In genomic region chrX:19673334-19674040, GRCh38 we compare ENCODE assay signal across 9 cellular contexts.
DNase-seq lines count a peak whose midpoint lies in the region; ATAC-seq and TF ChIP-seq lines count a peak whose summit lies in the region.
"Had no signal": no experiment of that assay in that cellular context is flagged by ENCODE, and none has a peak within 500 bp of the region (broad histone marks: within the 10 kb centered on the region; RNA-seq: fewer than 3 reads in every experiment).

No MANE protein-coding gene starts in this region.

- no peak overlapping the region for H3K27ac ChIP-seq in prostate gland
- H3K27ac ChIP-seq: KMS-11 had no signal

- no peaks in the 10 kb centered on the region for H3K36me3 ChIP-seq in prostate gland

- WGBS in prostate gland: 10% methylated on average over 5 of the region's 5 CpGs

- no peaks in the 10 kb centered on the region for H3K9me3 ChIP-seq in prostate gland

- peak; percentile 53 for ATAC-seq in effector memory CD8-positive, alpha-beta T cell (replicated peaks)
- ATAC-seq in HG03025 (IDR thresholded peaks at IDR 0.05; ENCODE audit: low FRiP score, unreplicated experiment) (no peak), HG03095 (IDR thresholded peaks at IDR 0.05; ENCODE audit: unreplicated experiment) (no peak), GM21723 (IDR thresholded peaks at IDR 0.05; ENCODE audit: unreplicated experiment) (no peak)

- peaks cover 22% of the 10 kb centered on the region for H3K36me3 Mint-ChIP-seq in effector memory CD8-positive, alpha-beta T cell (ENCODE audit: insufficient read depth)

- TF ChIP-seq POLR2A in prostate gland (IDR thresholded peaks at IDR 0.05): no peak

- H3K4me1 ChIP-seq in prostate gland (replicated peaks): no peaks in the 10 kb centered on the region

- H3K4me1 Mint-ChIP-seq in effector memory CD8-positive, alpha-beta T cell (ENCODE audit: low read depth in 2 of 2): peaks cover 31 to 57% of the 10 kb centered on the region in 2 donors

- H3K27me3 Mint-ChIP-seq in effector memory CD8-positive, alpha-beta T cell: no peaks in the 10 kb centered on the region

- no peaks in the 10 kb centered on the region for H3K9me3 Mint-ChIP-seq in effector memory CD8-positive, alpha-beta T cell

- intact Hi-C loops in prostate gland (cut with DNase I): no loop called here

- H3K27me3 ChIP-seq in prostate gland (replicated peaks; ENCODE audit: insufficient read depth): no peaks in the 10 kb centered on the region

- H3K27ac Mint-ChIP-seq in effector memory CD8-positive, alpha-beta T cell: peak overlapping the region; percentile 85 to 89

- peak; percentile 59 for DNase-seq in DMS 273 treated with DMSO at 0.1 percent for 48 hours (lab: John Stamatoyannopoulos, UW)
- peak; percentile 91 for DNase-seq in NCI-H226
- no peak for DNase-seq in effector memory CD8-positive, alpha-beta T cell
- peak; percentile 56 for DNase-seq in non-pigmented ciliary epithelial cell (ENCODE audit: low read depth)
- DNase-seq in prostate gland (ENCODE audit: low spot score): no peak

- peak overlapping the region; percentile 58 to 74 for H3K4me3 Mint-ChIP-seq in effector memory CD8-positive, alpha-beta T cell

- no peak for TF ChIP-seq CTCF in prostate gland (IDR thresholded peaks at IDR 0.05)

- no peak overlapping the region for H3K4me3 ChIP-seq in prostate gland

Comparison
In these comparisons a context has a peak if more than half of its experiments do, and no peak if none do; other contexts are left out.
1. DNase-seq: peak in DMS 273 treated with DMSO at 0.1 percent for 48 hours (single experiment), NCI-H226 (single experiment) and non-pigmented ciliary epithelial cell (single experiment); none in effector memory CD8-positive, alpha-beta T cell (0 of 3) and prostate gland (single experiment).